1 cellular context compared by ENCODE assay signal in genomic region chr7:38942431-38943051, GRCh38.
TF ChIP-seq lines count a peak whose summit lies in the region.

No MANE protein-coding gene starts in this region.

TF ChIP-seq in H1, 55 proteins besides CTCF, POLR2A, EP300 and RAD21:
- TF ChIP-seq EZH2 (IDR thresholded peaks at IDR 0.05; ENCODE audit: low read depth, low read length, severe bottlenecking) (no peak), CEBPB (IDR thresholded peaks at IDR 0.05; ENCODE audit: low read depth, low read length) (no peak), GTF2F1 (IDR thresholded peaks at IDR 0.05; ENCODE audit: borderline replicate concordance, low read depth, low read length) (no peak), SP4 (IDR thresholded peaks at IDR 0.05; ENCODE audit: low read length) (no peak), CREB1 (IDR thresholded peaks at IDR 0.05) (no peak), ZNF274 (IDR thresholded peaks at IDR 0.05; ENCODE audit: borderline replicate concordance, extremely low read depth, low read length) (no peak), SIX5 (IDR thresholded peaks at IDR 0.05; ENCODE audit: low read depth, low read length) (no peak), HDAC6 (IDR thresholded peaks at IDR 0.05; ENCODE audit: low read depth, low read length) (no peak), GABPA (IDR thresholded peaks at IDR 0.05; ENCODE audit: borderline replicate concordance, insufficient read depth, low read length) (no peak), SUZ12 (IDR thresholded peaks at IDR 0.05; ENCODE audit: low read length) (no peak), CHD1 (IDR thresholded peaks at IDR 0.05; ENCODE audit: low read depth, low read length) (no peak), SAP30 (IDR thresholded peaks at IDR 0.05; ENCODE audit: insufficient read depth, insufficient replicate concordance, low read length) (no peak), TBP (IDR thresholded peaks at IDR 0.05; ENCODE audit: low read depth, low read length) (no peak), POLR2AphosphoS5 (IDR thresholded peaks at IDR 0.05; ENCODE audit: low read depth, low read length) (no peak)
- TF ChIP-seq, protein P1, sequence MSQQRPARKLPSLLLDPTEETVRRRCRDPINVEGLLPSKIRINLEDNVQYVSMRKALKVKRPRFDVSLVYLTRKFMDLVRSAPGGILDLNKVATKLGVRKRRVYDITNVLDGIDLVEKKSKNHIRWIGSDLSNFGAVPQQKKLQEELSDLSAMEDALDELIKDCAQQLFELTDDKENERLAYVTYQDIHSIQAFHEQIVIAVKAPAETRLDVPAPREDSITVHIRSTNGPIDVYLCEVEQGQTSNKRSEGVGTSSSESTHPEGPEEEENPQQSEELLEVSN (IDR thresholded peaks at IDR 0.05): no peak
TF ChIP-seq in H1: peak in this region for 0.
